In the genomic region with DNA sequence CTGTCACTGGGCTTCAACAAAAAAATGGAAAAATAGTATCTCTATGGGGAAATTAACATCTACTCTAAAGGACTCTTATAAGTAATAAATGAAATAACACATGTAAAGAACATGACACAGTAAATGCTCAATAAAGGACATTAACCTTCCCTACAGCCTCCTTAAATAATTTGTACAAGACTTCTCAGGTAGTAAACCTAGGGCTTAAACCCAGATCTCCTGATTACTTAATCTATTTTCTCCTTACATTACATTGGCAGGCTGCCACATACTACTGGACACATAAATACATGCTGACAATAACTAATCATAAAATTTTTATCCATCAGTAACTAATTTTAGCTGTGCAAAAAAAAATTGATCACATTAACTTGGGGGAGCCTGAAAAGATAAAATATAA, we compare ENCODE assay signal across 20 cellular contexts.
"Had no signal": no experiment of that assay in that cellular context is flagged by ENCODE, and none has a peak within 500 bp of the region (broad histone marks: within the 10 kb centered on the region; RNA-seq: fewer than 3 reads in every experiment).

No MANE protein-coding gene starts in this region.

- H3K27ac Mint-ChIP-seq: activated CD4-positive, alpha-beta T cell treated with anti-CD3 and anti-CD28 coated beads, Interleukin-2, amount 10 ng/mL, durations not matched to agents 24 days and 14 days; activated CD8-positive, alpha-beta T cell treated with anti-CD3 and anti-CD28 coated beads for 36 hours; activated naive CD4-positive, alpha-beta T cell treated with anti-CD3 and anti-CD28 coated beads, Interleukin-2, amount 50 U/mL, for 24 hours; nephron progenitor cell had no signal

- H3K9me3 ChIP-seq: adrenal gland, esophagus squamous epithelium, heart right ventricle, left lung, spleen, upper lobe of right lung had no signal

- H3K27me3 Mint-ChIP-seq: activated CD4-positive, alpha-beta T cell treated with anti-CD3 and anti-CD28 coated beads, Interleukin-2, amount 10 ng/mL, durations not matched to agents 24 days and 14 days; activated CD8-positive, alpha-beta T cell treated with anti-CD3 and anti-CD28 coated beads for 36 hours; activated naive CD4-positive, alpha-beta T cell treated with anti-CD3 and anti-CD28 coated beads, Interleukin-2, amount 50 U/mL, for 24 hours had no signal

- H3K27me3 ChIP-seq: adrenal gland, esophagus squamous epithelium, heart right ventricle, left lung, spleen, upper lobe of right lung had no signal

- ATAC-seq: activated CD8-positive, alpha-beta T cell treated with anti-CD3 and anti-CD28 coated beads for 36 hours; activated T-cell treated with anti-CD3 and anti-CD28 coated beads, Interleukin-2, amount 50 U/mL, for 4 hours; heart right ventricle; left lung; upper lobe of right lung had no signal

- DNase-seq: activated CD4-positive, alpha-beta T cell treated with anti-CD3 and anti-CD28 coated beads, Interleukin-2, amount 10 ng/mL, durations not matched to agents 24 days and 14 days; activated CD8-positive, alpha-beta T cell treated with anti-CD3 and anti-CD28 coated beads for 36 hours; activated effector memory CD4-positive, alpha-beta T cell treated with anti-CD3 and anti-CD28 coated beads, Interleukin-2, amount 50 U/mL, for 16 hours; activated T-cell treated with anti-CD3 and anti-CD28 coated beads, Interleukin-2, amount 50 U/mL, for 4 hours; cerebellar nuclear complex; cortex of kidney; effector CD4-positive, alpha-beta T cell; esophagus squamous epithelium; heart right ventricle; left lung; nephron progenitor cell; occipital lobe; spleen; stimulated activated CD4-positive, alpha-beta T cell treated with anti-CD3 and anti-CD28 coated beads, Interleukin-4, amount 100 ng/mL, for 4 hours; stimulated activated naive CD4-positive, alpha-beta T cell; T1000; upper lobe of right lung had no signal

- H3K4me3 ChIP-seq: adrenal gland, esophagus squamous epithelium, heart right ventricle, left lung, spleen, upper lobe of right lung had no signal

- H3K4me3 Mint-ChIP-seq: activated CD4-positive, alpha-beta T cell treated with anti-CD3 and anti-CD28 coated beads, Interleukin-2, amount 10 ng/mL, durations not matched to agents 24 days and 14 days; activated CD8-positive, alpha-beta T cell treated with anti-CD3 and anti-CD28 coated beads for 36 hours; activated naive CD4-positive, alpha-beta T cell treated with anti-CD3 and anti-CD28 coated beads, Interleukin-2, amount 50 U/mL, for 24 hours; activated T-cell treated with anti-CD3 and anti-CD28 coated beads, Interleukin-2, amount 50 U/mL, for 4 hours; nephron progenitor cell had no signal

- H3K27ac ChIP-seq: esophagus squamous epithelium, heart right ventricle, left lung, upper lobe of right lung had no signal

- H3K9me3 Mint-ChIP-seq: activated CD4-positive, alpha-beta T cell treated with anti-CD3 and anti-CD28 coated beads, Interleukin-2, amount 10 ng/mL, durations not matched to agents 24 days and 14 days; activated CD8-positive, alpha-beta T cell treated with anti-CD3 and anti-CD28 coated beads for 36 hours; activated naive CD4-positive, alpha-beta T cell treated with anti-CD3 and anti-CD28 coated beads, Interleukin-2, amount 50 U/mL, for 24 hours; activated T-cell treated with anti-CD3 and anti-CD28 coated beads, Interleukin-2, amount 50 U/mL, for 4 hours had no signal

- H3K36me3 ChIP-seq: adrenal gland, left lung, upper lobe of right lung had no signal

- FAIRE-seq: bronchial epithelial cell had no signal
